ENCODE assay signal across 19 cellular contexts in genomic region chr11:9351321-9351881, GRCh38.
"Had no signal": no experiment of that assay in that cellular context is flagged by ENCODE, and none has a peak within 500 bp of the region (broad histone marks: within the 10 kb centered on the region; RNA-seq: fewer than 3 reads in every experiment).

No MANE protein-coding gene starts in this region.

- DNase-seq: activated CD4-positive, alpha-beta memory T cell treated with anti-CD3 and anti-CD28 coated beads, Interleukin-2, amount 10 ng/mL, durations not matched to agents 7 days and 5 days; activated CD4-positive, alpha-beta T cell treated with anti-CD3 and anti-CD28 coated beads, Interleukin-2, amount 10 ng/mL, durations not matched to agents 24 days and 14 days; activated effector memory CD4-positive, alpha-beta T cell treated with Interleukin-2 at 50 U/mL for 16 hours; activated naive CD4-positive, alpha-beta T cell treated with anti-CD3 and anti-CD28 coated beads for 36 hours; activated naive CD8-positive, alpha-beta T cell treated with anti-CD3 and anti-CD28 coated beads, Interleukin-2, amount 10 ng/mL, durations not matched to agents 7 days and 5 days; activated T-cell treated with anti-CD3 and anti-CD28 coated beads, Interleukin-2, amount 50 U/mL, for 72 hours; amniotic stem cell; effector CD4-positive, alpha-beta T cell; foreskin melanocyte; hippocampal formation; naive thymus-derived CD8-positive, alpha-beta T cell; spleen; stimulated activated CD4-positive, alpha-beta T cell treated with anti-CD3 and anti-CD28 coated beads, Interleukin-4, amount 100 ng/mL, for 4 hours; stimulated activated naive CD8-positive, alpha-beta T cell treated with anti-CD3 and anti-CD28 coated beads, Interleukin-15, Interleukin-2, amounts not matched to agents 100 U/mL and 50 U/mL, for 24 hours; substantia nigra; thyroid gland had no signal

- H3K9ac ChIP-seq: neural progenitor cell had no signal

- H2AFZ ChIP-seq: neural progenitor cell had no signal

- H3K36me3 ChIP-seq: neural progenitor cell, spleen, thyroid gland had no signal

- H3K9me3 ChIP-seq: spleen, thyroid gland had no signal

- H3K4me2 ChIP-seq: neural progenitor cell had no signal

- H3K27ac ChIP-seq: neural progenitor cell, spleen, thyroid gland, VCaP had no signal

- H3K4me1 ChIP-seq: spleen, thyroid gland had no signal

- H3K4me3 ChIP-seq: neural progenitor cell, spleen, thyroid gland had no signal

- ATAC-seq: activated CD4-positive, CD25-positive, alpha-beta regulatory T cell treated with anti-CD3 and anti-CD28 coated beads, Interleukin-2, amount 50 U/mL, for 24 hours; activated T-cell treated with anti-CD3 and anti-CD28 coated beads, Interleukin-2, amount 50 U/mL, for 72 hours; naive thymus-derived CD8-positive, alpha-beta T cell; stimulated activated naive CD8-positive, alpha-beta T cell treated with anti-CD3 and anti-CD28 coated beads, Interleukin-15, Interleukin-2, amounts not matched to agents 100 U/mL and 50 U/mL, for 24 hours had no signal

- H3K27me3 ChIP-seq: neural progenitor cell, thyroid gland had no signal
